ENCODE assay signal across 12 cellular contexts in the genomic region with DNA sequence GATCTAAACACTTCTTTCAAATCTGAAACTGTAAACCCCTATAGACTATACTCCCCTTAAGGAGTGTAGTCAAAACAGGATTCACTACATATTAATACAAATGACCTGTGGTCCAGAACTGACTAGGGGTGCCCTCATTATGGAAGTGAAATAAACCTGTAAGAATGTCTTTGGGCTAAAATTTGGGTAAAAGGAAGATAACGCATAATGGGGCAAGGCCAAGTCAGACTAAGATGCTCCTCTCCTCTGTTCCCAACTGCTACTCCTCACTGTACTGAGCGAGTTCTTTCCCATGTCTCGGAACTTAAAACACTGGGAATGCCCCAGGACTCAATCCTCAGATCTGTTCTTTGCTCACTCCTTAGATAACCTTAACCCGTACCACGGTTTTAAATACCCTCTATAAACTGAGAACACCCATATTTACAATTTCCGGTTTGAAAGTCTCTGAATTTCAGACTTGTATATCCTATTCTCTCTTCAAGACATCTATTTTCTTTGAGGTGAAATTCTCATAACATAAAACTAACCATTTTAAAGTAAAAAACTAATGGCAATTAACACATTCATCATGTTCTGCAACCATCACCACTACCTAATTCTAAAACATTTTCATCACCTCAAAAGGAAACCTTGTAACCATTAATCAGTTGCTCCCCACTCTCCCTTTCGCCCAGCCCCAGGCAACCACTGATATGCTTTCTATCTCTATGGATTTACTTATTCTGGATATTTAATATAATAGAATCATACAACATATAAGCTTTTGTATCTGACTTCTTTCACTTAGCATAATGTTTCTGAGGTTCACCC. TPM values are rescaled to one million over a fixed set of nuclear protein-coding genes. Genes with fewer than 3 reads are reported as not detected.
A peak's percentile ranks its signal among the peaks of the same experiment; 100 is the strongest.
DNase-seq lines count a peak whose midpoint lies in the region; ATAC-seq and TF ChIP-seq lines count a peak whose summit lies in the region.
"Had no signal": no experiment of that assay in that cellular context is flagged by ENCODE, and none has a peak within 500 bp of the region (broad histone marks: within the 10 kb centered on the region; RNA-seq: fewer than 3 reads in every experiment).

No MANE protein-coding gene starts in this region.

- peaks cover 21% of the 10 kb centered on the region; the same call in 1 of the 2 replicates for H4K20me1 ChIP-seq in SU-DHL-6 (ENCODE audit: low read depth, low read length)

- H2AFZ ChIP-seq in SU-DHL-6 (ENCODE audit: low read depth, low read length, severe bottlenecking): no peak overlapping the region

- peak; percentile 51 for ATAC-seq in HG02610 (IDR thresholded peaks at IDR 0.05; ENCODE audit: unreplicated experiment)
- no peak for ATAC-seq in natural killer cell treated with Interleukin-12 subunit alpha and Interleukin-12 subunit beta and Interleukin-15 and Interleukin-18, amount 100 ng/mL, for 72 hours
- no peak for ATAC-seq in left cardiac atrium
- ATAC-seq in left ventricle myocardium superior: no peak

- no peaks in the 10 kb centered on the region for H3F3A ChIP-seq in SU-DHL-6 (ENCODE audit: insufficient read depth)

- H3K9me3 ChIP-seq in SU-DHL-6 (ENCODE audit: insufficient read depth, low read length): no peaks in the 10 kb centered on the region

- H3K27me3 ChIP-seq in SU-DHL-6 (ENCODE audit: low read length): no peaks in the 10 kb centered on the region

- H3K27ac ChIP-seq in SU-DHL-6 (ENCODE audit: low read depth, low read length): 0 out of 2 replicates have a peak overlapping the region, but pooled peaks have one; percentile 5

- peaks cover 42 to 62% of the 10 kb centered on the region in 2 donors for H3K4me1 Mint-ChIP-seq in natural killer cell treated with Interleukin-12 subunit alpha and Interleukin-12 subunit beta and Interleukin-15 and Interleukin-18, amount 100 ng/mL, for 72 hours (ENCODE audit: low read depth in 2 of 2)

- intact Hi-C loops in left cardiac atrium (cut with DNase I): no loop called here
- intact Hi-C loops in left ventricle myocardium superior (cut with micrococcal nuclease): no loop called here

- H3K36me3 ChIP-seq in SU-DHL-6 (ENCODE audit: low read length): no peaks in the 10 kb centered on the region

- no peak overlapping the region for H3K4me3 ChIP-seq in SU-DHL-6 (ENCODE audit: insufficient read depth, low read length, poor library complexity, severe bottlenecking)

- no peaks in the 10 kb centered on the region for H3K9me2 ChIP-seq in SU-DHL-6 (replicated peaks; ENCODE audit: insufficient read depth, low read length)

- TF ChIP-seq CTCF in GM10266 (IDR thresholded peaks at IDR 0.05; ENCODE audit: control insufficient read depth, insufficient read depth, low read depth, missing control alignments): no peak
- TF ChIP-seq CTCF in SU-DHL-6 (IDR thresholded peaks at IDR 0.05; ENCODE audit: insufficient read depth, low read length, poor library complexity, severe bottlenecking): no peak

- no peaks in the 10 kb centered on the region for H3K36me3 Mint-ChIP-seq in natural killer cell treated with Interleukin-12 subunit alpha and Interleukin-12 subunit beta and Interleukin-15 and Interleukin-18, amount 100 ng/mL, for 72 hours

- DNase-seq in GM10266 (ENCODE audit: extremely low spot score): peak; percentile 24
- DNase-seq in natural killer cell treated with Interleukin-12 subunit alpha and Interleukin-12 subunit beta and Interleukin-15 and Interleukin-18, amount 100 ng/mL, for 72 hours (ENCODE audit: low spot score): no peak
- DNase-seq in left cardiac atrium: no peak
- DNase-seq in SK-N-DZ (ENCODE audit: low spot score): no peak
- DNase-seq in left ventricle myocardium superior: no peak
- DNase-seq: activated CD4-positive, alpha-beta T cell treated with anti-CD3 and anti-CD28 coated beads for 4 hours; AML-193; DMS79; NCI-H82; nucleus accumbens had no signal

- H3K79me2 ChIP-seq in SU-DHL-6 (ENCODE audit: insufficient read depth, low read length): peaks cover 86% of the 10 kb centered on the region

- H3K4me2 ChIP-seq in SU-DHL-6 (ENCODE audit: low read depth, low read length, poor library complexity, severe bottlenecking): peak overlapping the region; percentile 41

- H3K27me3 Mint-ChIP-seq in natural killer cell treated with Interleukin-12 subunit alpha and Interleukin-12 subunit beta and Interleukin-15 and Interleukin-18, amount 100 ng/mL, for 72 hours: no peaks in the 10 kb centered on the region

- no peak overlapping the region for H3K9ac ChIP-seq in SU-DHL-6 (ENCODE audit: low read length)

- H3K27ac Mint-ChIP-seq in natural killer cell treated with Interleukin-12 subunit alpha and Interleukin-12 subunit beta and Interleukin-15 and Interleukin-18, amount 100 ng/mL, for 72 hours: peak overlapping the region in 1 of 2 donors; percentile 64

- no peaks in the 10 kb centered on the region for H3K9me3 Mint-ChIP-seq in natural killer cell treated with Interleukin-12 subunit alpha and Interleukin-12 subunit beta and Interleukin-15 and Interleukin-18, amount 100 ng/mL, for 72 hours

- peak overlapping the region; percentile 70 for H3K4me3 Mint-ChIP-seq in natural killer cell treated with Interleukin-12 subunit alpha and Interleukin-12 subunit beta and Interleukin-15 and Interleukin-18, amount 100 ng/mL, for 72 hours

RNA-seq across cellular contexts. Expression of a gene that starts 4.0 kb away (rescaled TPM):
- total RNA-seq in natural killer cell treated with Interleukin-12 subunit alpha and Interleukin-12 subunit beta and Interleukin-15 and Interleukin-18, amount 100 ng/mL, for 72 hours: 10 to 100 TPM; 43.8 to 49.7 TPM
- total RNA-seq in left cardiac atrium: 10 to 100 TPM; 16.5 to 25.2 TPM
- 121 and 123 TPM in 2 replicates for polyA plus RNA-seq in SK-N-DZ (2014; cell fraction: cytosol; rRNA removed)
- polyA plus RNA-seq in SK-N-DZ (2014; cell fraction: nucleus; rRNA removed): 70.1 and 70.4 TPM in 2 replicates
- 19.0 TPM for total RNA-seq in left ventricle myocardium superior

RNA-seq across cellular contexts. Expression of a gene that starts 4.2 kb away (rescaled TPM):
- 1 to 10 TPM; 3.0 to 4.0 TPM for total RNA-seq in natural killer cell treated with Interleukin-12 subunit alpha and Interleukin-12 subunit beta and Interleukin-15 and Interleukin-18, amount 100 ng/mL, for 72 hours
- 1 to 10 TPM in 1 of 2 donors, under 1 TPM in 1; 0.99 to 2.1 TPM for total RNA-seq in left cardiac atrium
- polyA plus RNA-seq in SK-N-DZ (2014; cell fraction: cytosol; rRNA removed): 25.4 and 33.8 TPM in 2 replicates
- polyA plus RNA-seq in SK-N-DZ (2014; cell fraction: nucleus; rRNA removed): 21.9 and 46.6 TPM in 2 replicates
- 2.3 TPM for total RNA-seq in left ventricle myocardium superior
